Comparison of ENCODE assay signal across 8 cellular contexts in the genomic region with DNA sequence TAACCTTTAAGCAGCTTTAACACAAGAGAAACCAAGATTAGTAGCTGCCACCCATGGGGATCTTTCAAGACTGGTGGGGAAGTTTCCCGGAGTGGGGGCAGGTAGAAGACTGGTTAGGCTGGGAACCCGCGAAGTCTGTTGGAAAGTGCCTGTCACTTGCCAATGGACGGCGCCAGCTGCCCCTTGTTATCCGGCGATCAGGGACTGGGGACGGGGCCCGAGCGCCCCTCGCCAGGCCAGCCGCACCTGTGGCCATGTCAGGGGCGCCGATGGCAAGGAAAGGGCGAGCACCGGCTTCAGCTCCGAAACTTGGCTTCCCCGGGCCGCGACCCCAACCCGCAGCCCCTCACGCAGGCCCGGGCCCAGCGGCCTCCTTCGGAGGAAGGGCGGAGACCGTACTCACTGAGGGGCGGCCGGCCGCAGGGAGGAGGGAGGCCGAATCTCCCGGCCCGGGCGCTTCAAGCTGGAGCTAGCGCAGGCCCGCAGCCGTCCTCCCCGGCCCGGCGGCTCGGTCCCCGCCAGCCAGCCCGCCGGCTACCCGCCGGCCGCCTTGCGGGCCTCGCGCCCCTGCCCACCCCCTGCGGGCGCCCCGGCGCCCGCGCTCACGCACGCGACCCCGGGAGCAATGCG. TPM values are rescaled to one million over a fixed set of nuclear protein-coding genes. Genes with fewer than 3 reads are reported as not detected.
DNase-seq lines count a peak whose midpoint lies in the region; ATAC-seq and TF ChIP-seq lines count a peak whose summit lies in the region.

No MANE protein-coding gene starts in this region.

- 0 out of 2 replicates have a peak, but pooled peaks cover under 1% of the 10 kb centered on the region for H4K20me1 ChIP-seq in IMR-90 (ENCODE audit: insufficient read depth, low read length)

- H3K4me1 ChIP-seq in IMR-90 (ENCODE audit: control insufficient read depth, insufficient read depth, low read length) (peaks cover 2% of the 10 kb centered on the region; the same call in 1 of the 2 replicates), mucosa of descending colon (ENCODE audit: low read depth) (peaks cover 16% of the 10 kb centered on the region), testis (peaks cover 17% of the 10 kb centered on the region)

- H3K4me3 Mint-ChIP-seq in CD4-positive, alpha-beta T cell: peak overlapping the region; percentile 91
- peak overlapping the region; percentile 80 for H3K4me3 Mint-ChIP-seq in activated CD4-positive, alpha-beta memory T cell treated with anti-CD3 and anti-CD28 coated beads, Interleukin-2, amount 10 ng/mL, durations not matched to agents 7 days and 5 days

- no peaks in the 10 kb centered on the region for H3K9me3 Mint-ChIP-seq in CD4-positive, alpha-beta T cell
- H3K9me3 Mint-ChIP-seq in activated CD4-positive, alpha-beta memory T cell treated with anti-CD3 and anti-CD28 coated beads, Interleukin-2, amount 10 ng/mL, durations not matched to agents 7 days and 5 days: no peaks in the 10 kb centered on the region

- BruUV-seq in IMR-90 (replicated peaks; lab: Mats Ljungman, UMichigan): no TSS peak

- no peak overlapping the region for H2BK15ac ChIP-seq in IMR-90 (ENCODE audit: low read depth, low read length)

- H2BK20ac ChIP-seq in IMR-90 (ENCODE audit: low read depth, low read length): no peak overlapping the region

- peak overlapping the region; percentile 78 for H2BK5ac ChIP-seq in IMR-90 (ENCODE audit: low read depth, low read length, poor library complexity, severe bottlenecking)

- H3K27me3 ChIP-seq in CD4-positive, alpha-beta T cell (ENCODE audit: control insufficient read depth, insufficient read depth, low read length): no peaks in the 10 kb centered on the region
- no peaks in the 10 kb centered on the region for H3K27me3 ChIP-seq in IMR-90 (ENCODE audit: control insufficient read depth, insufficient read depth, low read length)
- H3K27me3 ChIP-seq in testis: no peaks in the 10 kb centered on the region

- H3K4me3 ChIP-seq in IMR-90 (ENCODE audit: insufficient read depth, low read depth, low read length) (peak overlapping the region; percentile 72), epithelial cell of esophagus (ENCODE audit: low read length) (peak overlapping the region; percentile 95), mucosa of descending colon (peak overlapping the region; percentile 70), testis (peak overlapping the region; percentile 74 to 90)

- H2AFZ ChIP-seq in IMR-90 (replicated peaks; ENCODE audit: low read length, poor library complexity): peak overlapping the region; percentile 95

- TF ChIP-seq CTCF in CD4-positive, alpha-beta T cell (IDR thresholded peaks at IDR 0.05): no peak
- TF ChIP-seq CTCF in IMR-90 (conservative IDR thresholded peaks at IDR 0.05; ENCODE audit: low read depth, low read length) (no peak), epithelial cell of esophagus (IDR thresholded peaks at IDR 0.05; ENCODE audit: insufficient read depth, low read depth, low read length, missing control alignments) (no peak), mucosa of descending colon (IDR thresholded peaks at IDR 0.05) (no peak), testis (IDR thresholded peaks at IDR 0.05) (no peak)

- no peak overlapping the region for H2BK120ac ChIP-seq in IMR-90 (ENCODE audit: low read depth, low read length)

- intact Hi-C loops in CD4-positive, alpha-beta T cell (cut with DNase I, micrococcal nuclease): loop anchor here (1.0 to 10.0 kb wide), 6 partner anchors 8 to 894 kb away; partner anchors contain the start of genes PATZ1 (in 2 of the 2), DRG1 (in 1 of the 2), PES1 (in 1 of the 2) and PRR14L (in 1 of the 2)
- intact Hi-C loops in IMR-90 (cut with micrococcal nuclease) (no loop called here), mucosa of descending colon (cut with DNase I, micrococcal nuclease) (no loop called here), testis (cut with DNase I; ENCODE audit: low total_unique reads) (no loop called here)

- peak overlapping the region; percentile 92 for H2AK9ac ChIP-seq in IMR-90 (replicated peaks; ENCODE audit: low read depth, low read length, poor library complexity)

- peak overlapping the region; percentile 56; the same call in 1 of the 2 replicates for H3K56ac ChIP-seq in IMR-90 (ENCODE audit: extremely low read depth, insufficient read depth, low read length)

- in situ Hi-C loops in IMR-90 (cut with MboI; ENCODE audit: low sequenced_read_pairs): no loop called here

- DNase-seq in CD4-positive, alpha-beta T cell: peak in 2 of 10 experiments; percentile 10 to 45
- peak; percentile 7 for DNase-seq in IMR-90
- DNase-seq in activated CD4-positive, alpha-beta memory T cell treated with anti-CD3 and anti-CD28 coated beads, Interleukin-2, amount 10 ng/mL, durations not matched to agents 7 days and 5 days: peak; percentile 37
- peak; percentile 30 for DNase-seq in epithelial cell of esophagus (ENCODE audit: low read depth)
- peak; percentile 36 to 68 (median 63) for DNase-seq in mucosa of descending colon
- DNase-seq in testis: peak; percentile 42
- DNase-seq in NCI-H1048 (lab: John Stamatoyannopoulos, UW): no peak

- no peak overlapping the region for H2AK5ac ChIP-seq in IMR-90 (ENCODE audit: low read depth, low read length)

- H4K91ac ChIP-seq in IMR-90 (ENCODE audit: insufficient read depth, low read depth, low read length): peak overlapping the region; percentile 46; the same call in 1 of the 2 replicates

- TF ChIP-seq RAD21 in IMR-90 (IDR thresholded peaks at IDR 0.05; ENCODE audit: low read length): no peak

- TF ChIP-seq POLR2A in IMR-90 (IDR thresholded peaks at IDR 0.05; ENCODE audit: low read depth, low read length) (no peak), testis (IDR thresholded peaks at IDR 0.05) (no peak)

- peak overlapping the region; percentile 57; the same call in 1 of the 2 replicates for H3K4ac ChIP-seq in IMR-90 (ENCODE audit: low read depth, low read length)

- H3K4me1 Mint-ChIP-seq in CD4-positive, alpha-beta T cell (ENCODE audit: low read depth): peaks cover 58% of the 10 kb centered on the region
- H3K4me1 Mint-ChIP-seq in activated CD4-positive, alpha-beta memory T cell treated with anti-CD3 and anti-CD28 coated beads, Interleukin-2, amount 10 ng/mL, durations not matched to agents 7 days and 5 days: peaks cover 52% of the 10 kb centered on the region

- H3K18ac ChIP-seq in IMR-90 (ENCODE audit: low read depth, low read length): peak overlapping the region; percentile 24; the same call in 1 of the 2 replicates

- dilution Hi-C loops in IMR-90 (cut with HindIII; ENCODE audit: low sequenced_read_pairs, unreplicated experiment): no loop called here

- peaks cover 29 to 54% of the 10 kb centered on the region in 2 experiments for H3K79me1 ChIP-seq in IMR-90 (ENCODE audit: low read depth in 1 of 2, low read length in 2 of 2)

- POLR2A ChIA-PET in CD4-positive, alpha-beta T cell (lab: Charles Lee): interaction anchor here (0.7 to 2.1 kb wide), 7 partner anchors 9 to 520 kb away, joined by 3 to 12 read pairs (median 5); partner anchors contain the start of genes MORC2 and TUG1
- POLR2A ChIA-PET in IMR-90 (lab: Charles Lee; ENCODE audit: unreplicated experiment): no interaction called here
- POLR2A ChIA-PET in activated CD4-positive, alpha-beta memory T cell treated with anti-CD3 and anti-CD28 coated beads, Interleukin-2, amount 10 ng/mL, durations not matched to agents 7 days and 5 days (lab: Charles Lee): interaction anchor here (0.7 to 1.6 kb wide), 12 partner anchors 8 to 181 kb away, joined by 3 to 9 read pairs (median 4); partner anchors contain the start of gene PATZ1

- no peaks in the 10 kb centered on the region for H3K9me3 ChIP-seq in CD4-positive, alpha-beta T cell (ENCODE audit: control insufficient read depth, low read length)
- H3K9me3 ChIP-seq in IMR-90 (ENCODE audit: control insufficient read depth, insufficient read depth, low read length) (no peaks in the 10 kb centered on the region), mucosa of descending colon (no peaks in the 10 kb centered on the region), testis (no peaks in the 10 kb centered on the region)

- H4K8ac ChIP-seq in IMR-90 (ENCODE audit: low read depth in 2 of 2, low read length in 2 of 2): peak overlapping the region in 1 of 2 experiments; percentile 54; a peak in 1 of 4 replicates

- H3K36me3 ChIP-seq in IMR-90 (ENCODE audit: control insufficient read depth, insufficient read depth, low read length) (peaks cover 12% of the 10 kb centered on the region), mucosa of descending colon (ENCODE audit: low read depth) (no peaks in the 10 kb centered on the region), testis (ENCODE audit: low read depth, missing control alignments) (no peaks in the 10 kb centered on the region)

- peak overlapping the region; percentile 66 for H3K27ac ChIP-seq in CD4-positive, alpha-beta T cell (ENCODE audit: low read depth, low read length)
- H3K27ac ChIP-seq in IMR-90 (ENCODE audit: insufficient read depth, low read length) (peak overlapping the region; percentile 65), testis (peak overlapping the region; percentile 6 to 95)

- ATAC-seq in CD4-positive, alpha-beta T cell (ENCODE audit: poor library complexity): peak; percentile 2
- peak; percentile 23 for ATAC-seq in GM19452 (IDR thresholded peaks at IDR 0.05; ENCODE audit: unreplicated experiment)
- ATAC-seq in IMR-90 (ENCODE audit: low read depth): peak; percentile 55
- peak; percentile 37 for ATAC-seq in mucosa of descending colon

- H3K4me2 ChIP-seq in IMR-90 (ENCODE audit: low read depth, low read length): peak overlapping the region; percentile 93

- H3K23ac ChIP-seq in IMR-90 (ENCODE audit: low read depth, low read length): peak overlapping the region; percentile 60; the same call in 1 of the 2 replicates

- H4K5ac ChIP-seq in IMR-90 (ENCODE audit: low read depth, low read length): peak overlapping the region; percentile 15; the same call in 1 of the 2 replicates

- peaks cover 42% of the 10 kb centered on the region for H3K36me3 Mint-ChIP-seq in CD4-positive, alpha-beta T cell (ENCODE audit: low read depth)
- peaks cover 38% of the 10 kb centered on the region for H3K36me3 Mint-ChIP-seq in activated CD4-positive, alpha-beta memory T cell treated with anti-CD3 and anti-CD28 coated beads, Interleukin-2, amount 10 ng/mL, durations not matched to agents 7 days and 5 days (ENCODE audit: low read depth)

- CTCF ChIA-PET in CD4-positive, alpha-beta T cell (lab: Charles Lee): no interaction called here
- CTCF ChIA-PET in IMR-90 (lab: Yijun Ruan, JAX): interaction anchor here (0.8 kb wide), 2 partner anchors 16 to 37 kb away, joined by 3 read pairs; no protein-coding TSS in a partner anchor
- CTCF ChIA-PET in activated CD4-positive, alpha-beta memory T cell treated with anti-CD3 and anti-CD28 coated beads, Interleukin-2, amount 10 ng/mL, durations not matched to agents 7 days and 5 days (lab: Charles Lee): interaction anchor here (2.0 kb wide), 1 partner anchor 38 kb away, joined by 8 read pairs; no protein-coding TSS in a partner anchor

- no peaks in the 10 kb centered on the region for H3K27me3 Mint-ChIP-seq in CD4-positive, alpha-beta T cell
- H3K27me3 Mint-ChIP-seq in activated CD4-positive, alpha-beta memory T cell treated with anti-CD3 and anti-CD28 coated beads, Interleukin-2, amount 10 ng/mL, durations not matched to agents 7 days and 5 days: no peaks in the 10 kb centered on the region

- 0% methylated on average over 51 of the region's 61 CpGs; no CpG with 5 or more reads in 1 of the 2 experiments for WGBS in IMR-90 (ENCODE audit: extremely low coverage in 2 of 2, insufficient read length in 1 of 2), 2 experiments
- WGBS in testis, 2 donors: 0 to 2% methylated on average over 7 to 54 of the region's 61 CpGs

- peak overlapping the region; percentile 80 for H3K9ac ChIP-seq in IMR-90 (ENCODE audit: low read depth, low read length)

- no peaks in the 10 kb centered on the region; the same call in 1 of the 2 replicates for H3K9me1 ChIP-seq in IMR-90 (ENCODE audit: insufficient read depth, low read length)

- H3K27ac Mint-ChIP-seq in CD4-positive, alpha-beta T cell: peak overlapping the region; percentile 97
- H3K27ac Mint-ChIP-seq in activated CD4-positive, alpha-beta memory T cell treated with anti-CD3 and anti-CD28 coated beads, Interleukin-2, amount 10 ng/mL, durations not matched to agents 7 days and 5 days: peak overlapping the region; percentile 70

- H3K14ac ChIP-seq in IMR-90 (replicated peaks; ENCODE audit: low read depth, low read length): peak overlapping the region; percentile 74

RNA-seq across cellular contexts. Expression of gene EIF4ENIF1, which starts 0.5 kb away (rescaled TPM):
- total RNA-seq in CD4-positive, alpha-beta T cell: 10 to 100 TPM in 1 of 2 experiments, 1 to 10 TPM in 1; 9.4 to 10.6 TPM
- total RNA-seq in IMR-90 (2012; rRNA removed) (14.7 and 16.4 TPM in 2 replicates), mucosa of descending colon (10 to 100 TPM; 25.0 to 42.0 (median 33.9) TPM), testis (10 to 100 TPM; 74.6 to 79.7 TPM)
- polyA plus RNA-seq in IMR-90 (2012; rRNA removed) (16.0 and 17.2 TPM in 2 replicates), testis (ENCODE audit: insufficient read depth, low read depth, low replicate concordance) (127 TPM)
- 7.8 and 8.1 TPM in 2 replicates for polyA plus RNA-seq in IMR-90 (2012; cell fraction: cytosol; rRNA removed)
- polyA plus RNA-seq in IMR-90 (2012; cell fraction: nucleus; rRNA removed; ENCODE audit: low replicate concordance): 22.6 and 39.0 TPM in 2 replicates
- total RNA-seq in activated CD4-positive, alpha-beta memory T cell treated with anti-CD3 and anti-CD28 coated beads, Interleukin-2, amount 10 ng/mL, durations not matched to agents 7 days and 5 days: 10 to 100 TPM; 35.6 to 37.8 TPM

RNA-seq across cellular contexts. Expression of gene SFI1, which starts 7.2 kb away (rescaled TPM):
- total RNA-seq in CD4-positive, alpha-beta T cell: 100 to 1,000 TPM; 281 to 291 TPM
- 8.9 and 9.9 TPM in 2 replicates for total RNA-seq in IMR-90 (2012; rRNA removed)
- 12.0 and 12.3 TPM in 2 replicates for polyA plus RNA-seq in IMR-90 (2012; rRNA removed)
- 4.8 and 6.5 TPM in 2 replicates for polyA plus RNA-seq in IMR-90 (2012; cell fraction: cytosol; rRNA removed)
- polyA plus RNA-seq in IMR-90 (2012; cell fraction: nucleus; rRNA removed; ENCODE audit: low replicate concordance): 69.1 and 132 TPM in 2 replicates
- 100 to 1,000 TPM; 140 to 145 TPM for total RNA-seq in activated CD4-positive, alpha-beta memory T cell treated with anti-CD3 and anti-CD28 coated beads, Interleukin-2, amount 10 ng/mL, durations not matched to agents 7 days and 5 days
- 10 to 100 TPM; 34.4 to 52.6 (median 49.5) TPM for total RNA-seq in mucosa of descending colon
- total RNA-seq in testis: 100 to 1,000 TPM; 129 to 141 TPM
- polyA plus RNA-seq in testis (ENCODE audit: insufficient read depth, low read depth, low replicate concordance): 48.8 TPM

Comparison
In these comparisons a context has a peak if more than half of its experiments do, and no peak if none do; other contexts are left out.
1. ATAC-seq: peak in every context shown above with its lines; median percentile 55 in IMR-90; 37 in mucosa of descending colon; 23 in GM19452; 2 in CD4-positive, alpha-beta T cell.
2. intact Hi-C loops: an anchor here in CD4-positive, alpha-beta T cell (1.0 to 10.0 kb wide); none called in IMR-90, mucosa of descending colon and testis.